23 cellular contexts compared by ENCODE assay signal in the genomic region with DNA sequence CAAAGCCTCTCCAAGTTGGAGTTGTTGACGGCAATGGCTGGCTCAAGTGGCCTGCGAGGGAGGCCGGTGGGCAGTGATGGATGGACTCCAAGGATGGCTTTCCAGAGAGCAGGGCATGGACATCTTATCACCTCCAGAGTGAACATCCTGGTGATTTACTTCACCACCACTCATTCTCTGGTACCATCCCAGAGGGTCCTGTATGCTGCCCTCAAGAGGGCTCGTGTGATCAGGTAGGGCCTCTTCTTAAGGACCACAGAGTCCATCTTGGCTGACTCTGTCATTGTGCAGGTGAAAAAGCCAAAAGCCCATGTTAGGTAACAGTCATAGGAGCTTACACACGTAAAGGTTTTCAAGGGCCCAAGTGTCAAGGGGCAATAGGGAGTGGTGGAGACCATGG.
"Had no signal": no experiment of that assay in that cellular context is flagged by ENCODE, and none has a peak within 500 bp of the region (broad histone marks: within the 10 kb centered on the region; RNA-seq: fewer than 3 reads in every experiment).

No MANE protein-coding gene starts in this region.

- H3K4me3 ChIP-seq: colonic mucosa, coronary artery, dorsolateral prefrontal cortex, esophagus squamous epithelium, gastrocnemius medialis, gastroesophageal sphincter, heart left ventricle, heart right ventricle had no signal

- H3K27ac ChIP-seq: colonic mucosa, coronary artery, dorsolateral prefrontal cortex, epithelial cell of prostate, esophagus squamous epithelium, foreskin keratinocyte, gastrocnemius medialis, gastroesophageal sphincter, heart left ventricle, heart right ventricle had no signal

- H3K36me3 ChIP-seq: colonic mucosa, esophagus squamous epithelium, gastrocnemius medialis, gastroesophageal sphincter, heart left ventricle, heart right ventricle had no signal

- ATAC-seq: effector memory CD8-positive, alpha-beta T cell; esophagus mucosa; foreskin keratinocyte; gastrocnemius medialis; gastroesophageal sphincter; heart left ventricle; heart right ventricle had no signal

- DNase-seq: colonic mucosa; cortex of kidney; dermis blood vessel endothelial cell; effector CD4-positive, alpha-beta T cell; effector CD8-positive, alpha-beta T cell; effector memory CD4-positive, alpha-beta T cell; effector memory CD8-positive, alpha-beta T cell; erythroblast; esophagus squamous epithelium; foreskin fibroblast; foreskin keratinocyte; foreskin melanocyte; gastrocnemius medialis; glutamatergic neuron; head of caudate nucleus; heart left ventricle; heart right ventricle had no signal

- H3K4me1 ChIP-seq: colonic mucosa, esophagus squamous epithelium, foreskin keratinocyte, gastrocnemius medialis, gastroesophageal sphincter, heart left ventricle, heart right ventricle had no signal

- H3K4me3 Mint-ChIP-seq: dendritic cell treated with granulocyte-macrophage colony-stimulating factor and Interleukin-4, amounts not matched to agents 40 ng/mL and 50 ng/mL, for 4 days; effector memory CD8-positive, alpha-beta T cell had no signal

- H3K27me3 Mint-ChIP-seq: dendritic cell treated with granulocyte-macrophage colony-stimulating factor and Interleukin-4, amounts not matched to agents 40 ng/mL and 50 ng/mL, for 4 days; effector memory CD8-positive, alpha-beta T cell had no signal

- H3K27ac Mint-ChIP-seq: dendritic cell treated with granulocyte-macrophage colony-stimulating factor and Interleukin-4, amounts not matched to agents 40 ng/mL and 50 ng/mL, for 4 days; effector memory CD8-positive, alpha-beta T cell had no signal

- H3K9me3 ChIP-seq: colonic mucosa, esophagus squamous epithelium, gastrocnemius medialis, gastroesophageal sphincter, heart left ventricle, heart right ventricle had no signal

- H3K27me3 ChIP-seq: colonic mucosa, esophagus squamous epithelium, foreskin keratinocyte, gastrocnemius medialis, gastroesophageal sphincter had no signal

- H3K9me3 Mint-ChIP-seq: dendritic cell treated with granulocyte-macrophage colony-stimulating factor and Interleukin-4, amounts not matched to agents 40 ng/mL and 50 ng/mL, for 4 days had no signal
